Comparison of ENCODE assay signal across 8 cellular contexts in genomic region chr1:156499703-156500577, GRCh38. TPM values are rescaled to one million over a fixed set of nuclear protein-coding genes. Genes with fewer than 3 reads are reported as not detected.
DNase-seq lines count a peak whose midpoint lies in the region; TF ChIP-seq lines count a peak whose summit lies in the region.

No MANE protein-coding gene starts in this region.

- DNase-seq in NCI-H1417 (lab: John Stamatoyannopoulos, UW) (peak in 2 of 3 experiments; percentile 48 to 58), NCI-H1417 treated with DMSO at 0.1 percent for 48 hours (lab: John Stamatoyannopoulos, UW) (no peak), NCI-H1092 (lab: John Stamatoyannopoulos, UW) (peak; percentile 28), fibroblast of villous mesenchyme (ENCODE audit: low read depth) (peak; percentile 68), SKM-1 treated with dmso at 0.1 percent for 144 hours (lab: John Stamatoyannopoulos, UW; ENCODE audit: unreplicated experiment) (no peak), GM13977 (ENCODE audit: low spot score) (no peak)
- peak; percentile 29 for DNase-seq in activated T-helper 9 cell treated with anti-CD3 and anti-CD28 coated beads, Interleukin-2, amount 50 U/mL, for 16 hours (ENCODE audit: low read depth)

- peak overlapping the region; percentile 81 for H2AFZ ChIP-seq in neuron (ENCODE audit: low read depth, low read length)

- peak overlapping the region; percentile 80 for H3K4me3 ChIP-seq in fibroblast of villous mesenchyme (ENCODE audit: low read depth, low read length)
- peak overlapping the region; percentile 68 for H3K4me3 ChIP-seq in neuron (ENCODE audit: low read length)

- H3K9me3 ChIP-seq in neuron (ENCODE audit: low read length) = no peaks in the 10 kb centered on the region

- no peaks in the 10 kb centered on the region for H3K36me3 ChIP-seq in neuron (ENCODE audit: insufficient read depth, low read length)

- in situ Hi-C loops in GM13977 (cut with MboI; ENCODE audit: low pct_unique_long_range_greater_than_20kb, low sequenced_read_pairs, unreplicated experiment) = no loop called here

- peaks cover 37% of the 10 kb centered on the region for H3K4me1 ChIP-seq in neuron (ENCODE audit: insufficient read depth, low read length)

- no peaks in the 10 kb centered on the region for H3K27me3 ChIP-seq in neuron (ENCODE audit: insufficient read depth, low read length)

- no peak for TF ChIP-seq CTCF in fibroblast of villous mesenchyme (IDR thresholded peaks at IDR 0.05; ENCODE audit: insufficient read depth, low read depth, low read length)
- TF ChIP-seq CTCF in GM13977 (IDR thresholded peaks at IDR 0.05; ENCODE audit: extremely low read depth, insufficient read depth, missing control alignments) = no peak

RNA-seq across cellular contexts. Expression of gene MEF2D, which starts 0.6 kb away (rescaled TPM):
- total RNA-seq in fibroblast of villous mesenchyme = 10.0 and 10.8 TPM in 2 replicates

Comparison
In these comparisons a context has a peak if more than half of its experiments do, and no peak if none do; other contexts are left out.
1. DNase-seq: peak in NCI-H1417 (2 of 3), NCI-H1092 (single experiment), activated T-helper 9 cell treated with anti-CD3 and anti-CD28 coated beads, Interleukin-2, amount 50 U/mL, for 16 hours (single experiment) and fibroblast of villous mesenchyme (single experiment); none in NCI-H1417 treated with DMSO at 0.1 percent for 48 hours (single experiment), SKM-1 treated with dmso at 0.1 percent for 144 hours (single experiment) and GM13977 (single experiment).